1 cellular context compared by ENCODE assay signal in the genomic region with DNA sequence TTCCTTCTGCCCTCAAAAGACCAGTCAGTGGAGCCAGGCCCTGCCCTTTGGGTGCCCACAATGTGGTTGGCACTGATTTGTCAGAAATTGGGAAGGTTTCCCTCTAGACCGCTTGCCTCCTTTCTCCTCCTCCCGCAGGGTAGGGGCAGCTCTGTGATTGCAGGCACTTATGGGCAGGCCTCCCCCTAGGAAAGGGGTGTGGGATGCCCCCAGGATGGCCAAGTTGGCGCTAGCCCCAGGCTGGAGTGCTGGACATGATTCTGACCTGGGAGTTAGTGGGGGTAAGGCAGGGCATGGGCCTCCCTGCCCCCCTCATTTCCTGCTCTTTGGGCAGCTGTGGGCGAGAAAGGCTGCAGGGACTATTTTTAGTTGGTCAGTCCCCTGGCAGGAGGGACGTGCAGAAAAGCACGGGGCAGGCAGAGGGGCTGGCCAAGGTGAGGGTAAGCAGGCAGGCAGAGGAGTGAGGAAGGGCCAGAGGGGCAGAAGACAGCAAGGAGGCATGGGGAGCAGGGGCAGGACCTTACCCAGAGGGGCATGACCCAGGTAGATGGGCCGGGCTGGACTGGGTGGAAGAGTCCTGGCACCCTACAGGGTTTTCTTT.
TF ChIP-seq lines count a peak whose summit lies in the region.

No MANE protein-coding gene starts in this region.

TF ChIP-seq in H1, 55 proteins besides CTCF, POLR2A, EP300 and RAD21:
- no peak for TF ChIP-seq SAP30 (IDR thresholded peaks at IDR 0.05; ENCODE audit: insufficient read depth, insufficient replicate concordance, low read length)
- no peak for TF ChIP-seq CBX8 (IDR thresholded peaks at IDR 0.05; ENCODE audit: borderline replicate concordance, low read depth, low read length)
- no peak for TF ChIP-seq EGR1 (IDR thresholded peaks at IDR 0.05; ENCODE audit: borderline replicate concordance, low read depth, low read length)
- no peak for TF ChIP-seq ATF2 (IDR thresholded peaks at IDR 0.05; ENCODE audit: low read length)
- no peak for TF ChIP-seq GABPA (IDR thresholded peaks at IDR 0.05; ENCODE audit: borderline replicate concordance, insufficient read depth, low read length)
- TF ChIP-seq, protein P1, sequence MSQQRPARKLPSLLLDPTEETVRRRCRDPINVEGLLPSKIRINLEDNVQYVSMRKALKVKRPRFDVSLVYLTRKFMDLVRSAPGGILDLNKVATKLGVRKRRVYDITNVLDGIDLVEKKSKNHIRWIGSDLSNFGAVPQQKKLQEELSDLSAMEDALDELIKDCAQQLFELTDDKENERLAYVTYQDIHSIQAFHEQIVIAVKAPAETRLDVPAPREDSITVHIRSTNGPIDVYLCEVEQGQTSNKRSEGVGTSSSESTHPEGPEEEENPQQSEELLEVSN (IDR thresholded peaks at IDR 0.05) = no peak
- no peak for TF ChIP-seq GTF2F1 (IDR thresholded peaks at IDR 0.05; ENCODE audit: borderline replicate concordance, low read depth, low read length)
- TF ChIP-seq EZH2 (IDR thresholded peaks at IDR 0.05; ENCODE audit: low read depth, low read length, severe bottlenecking) = no peak
- TF ChIP-seq POU5F1 (IDR thresholded peaks at IDR 0.05; ENCODE audit: low read depth, low read length) = no peak
- no peak for TF ChIP-seq SRF (IDR thresholded peaks at IDR 0.05; ENCODE audit: low read depth, low read length)
- TF ChIP-seq, protein P2, sequence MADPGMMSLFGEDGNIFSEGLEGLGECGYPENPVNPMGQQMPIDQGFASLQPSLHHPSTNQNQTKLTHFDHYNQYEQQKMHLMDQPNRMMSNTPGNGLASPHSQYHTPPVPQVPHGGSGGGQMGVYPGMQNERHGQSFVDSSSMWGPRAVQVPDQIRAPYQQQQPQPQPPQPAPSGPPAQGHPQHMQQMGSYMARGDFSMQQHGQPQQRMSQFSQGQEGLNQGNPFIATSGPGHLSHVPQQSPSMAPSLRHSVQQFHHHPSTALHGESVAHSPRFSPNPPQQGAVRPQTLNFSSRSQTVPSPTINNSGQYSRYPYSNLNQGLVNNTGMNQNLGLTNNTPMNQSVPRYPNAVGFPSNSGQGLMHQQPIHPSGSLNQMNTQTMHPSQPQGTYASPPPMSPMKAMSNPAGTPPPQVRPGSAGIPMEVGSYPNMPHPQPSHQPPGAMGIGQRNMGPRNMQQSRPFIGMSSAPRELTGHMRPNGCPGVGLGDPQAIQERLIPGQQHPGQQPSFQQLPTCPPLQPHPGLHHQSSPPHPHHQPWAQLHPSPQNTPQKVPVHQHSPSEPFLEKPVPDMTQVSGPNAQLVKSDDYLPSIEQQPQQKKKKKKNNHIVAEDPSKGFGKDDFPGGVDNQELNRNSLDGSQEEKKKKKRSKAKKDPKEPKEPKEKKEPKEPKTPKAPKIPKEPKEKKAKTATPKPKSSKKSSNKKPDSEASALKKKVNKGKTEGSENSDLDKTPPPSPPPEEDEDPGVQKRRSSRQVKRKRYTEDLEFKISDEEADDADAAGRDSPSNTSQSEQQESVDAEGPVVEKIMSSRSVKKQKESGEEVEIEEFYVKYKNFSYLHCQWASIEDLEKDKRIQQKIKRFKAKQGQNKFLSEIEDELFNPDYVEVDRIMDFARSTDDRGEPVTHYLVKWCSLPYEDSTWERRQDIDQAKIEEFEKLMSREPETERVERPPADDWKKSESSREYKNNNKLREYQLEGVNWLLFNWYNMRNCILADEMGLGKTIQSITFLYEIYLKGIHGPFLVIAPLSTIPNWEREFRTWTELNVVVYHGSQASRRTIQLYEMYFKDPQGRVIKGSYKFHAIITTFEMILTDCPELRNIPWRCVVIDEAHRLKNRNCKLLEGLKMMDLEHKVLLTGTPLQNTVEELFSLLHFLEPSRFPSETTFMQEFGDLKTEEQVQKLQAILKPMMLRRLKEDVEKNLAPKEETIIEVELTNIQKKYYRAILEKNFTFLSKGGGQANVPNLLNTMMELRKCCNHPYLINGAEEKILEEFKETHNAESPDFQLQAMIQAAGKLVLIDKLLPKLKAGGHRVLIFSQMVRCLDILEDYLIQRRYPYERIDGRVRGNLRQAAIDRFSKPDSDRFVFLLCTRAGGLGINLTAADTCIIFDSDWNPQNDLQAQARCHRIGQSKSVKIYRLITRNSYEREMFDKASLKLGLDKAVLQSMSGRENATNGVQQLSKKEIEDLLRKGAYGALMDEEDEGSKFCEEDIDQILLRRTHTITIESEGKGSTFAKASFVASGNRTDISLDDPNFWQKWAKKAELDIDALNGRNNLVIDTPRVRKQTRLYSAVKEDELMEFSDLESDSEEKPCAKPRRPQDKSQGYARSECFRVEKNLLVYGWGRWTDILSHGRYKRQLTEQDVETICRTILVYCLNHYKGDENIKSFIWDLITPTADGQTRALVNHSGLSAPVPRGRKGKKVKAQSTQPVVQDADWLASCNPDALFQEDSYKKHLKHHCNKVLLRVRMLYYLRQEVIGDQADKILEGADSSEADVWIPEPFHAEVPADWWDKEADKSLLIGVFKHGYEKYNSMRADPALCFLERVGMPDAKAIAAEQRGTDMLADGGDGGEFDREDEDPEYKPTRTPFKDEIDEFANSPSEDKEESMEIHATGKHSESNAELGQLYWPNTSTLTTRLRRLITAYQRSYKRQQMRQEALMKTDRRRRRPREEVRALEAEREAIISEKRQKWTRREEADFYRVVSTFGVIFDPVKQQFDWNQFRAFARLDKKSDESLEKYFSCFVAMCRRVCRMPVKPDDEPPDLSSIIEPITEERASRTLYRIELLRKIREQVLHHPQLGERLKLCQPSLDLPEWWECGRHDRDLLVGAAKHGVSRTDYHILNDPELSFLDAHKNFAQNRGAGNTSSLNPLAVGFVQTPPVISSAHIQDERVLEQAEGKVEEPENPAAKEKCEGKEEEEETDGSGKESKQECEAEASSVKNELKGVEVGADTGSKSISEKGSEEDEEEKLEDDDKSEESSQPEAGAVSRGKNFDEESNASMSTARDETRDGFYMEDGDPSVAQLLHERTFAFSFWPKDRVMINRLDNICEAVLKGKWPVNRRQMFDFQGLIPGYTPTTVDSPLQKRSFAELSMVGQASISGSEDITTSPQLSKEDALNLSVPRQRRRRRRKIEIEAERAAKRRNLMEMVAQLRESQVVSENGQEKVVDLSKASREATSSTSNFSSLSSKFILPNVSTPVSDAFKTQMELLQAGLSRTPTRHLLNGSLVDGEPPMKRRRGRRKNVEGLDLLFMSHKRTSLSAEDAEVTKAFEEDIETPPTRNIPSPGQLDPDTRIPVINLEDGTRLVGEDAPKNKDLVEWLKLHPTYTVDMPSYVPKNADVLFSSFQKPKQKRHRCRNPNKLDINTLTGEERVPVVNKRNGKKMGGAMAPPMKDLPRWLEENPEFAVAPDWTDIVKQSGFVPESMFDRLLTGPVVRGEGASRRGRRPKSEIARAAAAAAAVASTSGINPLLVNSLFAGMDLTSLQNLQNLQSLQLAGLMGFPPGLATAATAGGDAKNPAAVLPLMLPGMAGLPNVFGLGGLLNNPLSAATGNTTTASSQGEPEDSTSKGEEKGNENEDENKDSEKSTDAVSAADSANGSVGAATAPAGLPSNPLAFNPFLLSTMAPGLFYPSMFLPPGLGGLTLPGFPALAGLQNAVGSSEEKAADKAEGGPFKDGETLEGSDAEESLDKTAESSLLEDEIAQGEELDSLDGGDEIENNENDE (IDR thresholded peaks at IDR 0.05; ENCODE audit: insufficient replicate concordance, low read length) = no peak
- no peak for TF ChIP-seq KDM1A (IDR thresholded peaks at IDR 0.05; ENCODE audit: borderline replicate concordance, low read length)
- TF ChIP-seq NANOG (IDR thresholded peaks at IDR 0.05; ENCODE audit: insufficient read depth, low read depth, low read length, poor library complexity, severe bottlenecking) = no peak
- TF ChIP-seq TBP (IDR thresholded peaks at IDR 0.05; ENCODE audit: low read depth, low read length) = no peak
- TF ChIP-seq FOSL1 (IDR thresholded peaks at IDR 0.05; ENCODE audit: insufficient read depth, low read depth, low read length) = no peak
- TF ChIP-seq BRCA1 (IDR thresholded peaks at IDR 0.05; ENCODE audit: low read depth, low read length) = no peak
- no peak for TF ChIP-seq TAF1 (IDR thresholded peaks at IDR 0.05; ENCODE audit: low read depth, low read length)
- TF ChIP-seq KDM4A (IDR thresholded peaks at IDR 0.05; ENCODE audit: low read depth, low read length, severe bottlenecking) = no peak
- no peak for TF ChIP-seq TAF7 (optimal IDR thresholded peaks at IDR 0.05; ENCODE audit: borderline replicate concordance, low read depth, low read length)
- TF ChIP-seq ASH2L (IDR thresholded peaks at IDR 0.05; ENCODE audit: low read length) = no peak
